Comparison of ENCODE assay signal across 8 cellular contexts in the genomic region with DNA sequence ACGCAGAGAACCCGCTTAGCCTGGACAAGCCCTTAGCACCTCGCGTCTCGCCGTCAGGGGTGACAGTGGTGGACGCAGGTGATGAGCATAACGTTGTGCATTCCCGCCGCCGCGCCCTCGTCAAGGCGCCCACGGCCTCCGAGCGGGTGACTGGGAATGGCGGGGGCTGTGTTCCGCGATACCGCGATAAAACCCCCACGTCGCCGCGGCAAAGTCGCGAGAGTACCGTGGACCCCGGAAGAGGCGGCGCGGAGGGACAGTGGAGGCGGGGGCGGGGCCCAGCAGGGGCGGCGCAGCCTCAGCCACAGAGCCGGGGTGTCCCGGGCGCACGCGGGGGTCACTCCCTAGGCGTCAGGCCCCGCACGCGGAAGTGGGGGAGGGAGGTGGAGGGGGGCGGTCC. TPM values are rescaled to one million over a fixed set of nuclear protein-coding genes. Genes with fewer than 3 reads are reported as not detected.
DNase-seq lines count a peak whose midpoint lies in the region; ATAC-seq lines count a peak whose summit lies in the region.

No MANE protein-coding gene starts in this region.

- DNase-seq in NCI-H774 (lab: John Stamatoyannopoulos, UW) (peak; percentile 0), left cardiac atrium (peak; percentile 66), superior temporal gyrus (ENCODE audit: extremely low spot score) (no peak), NCI-H1105 treated with DMSO at 0.1 percent for 48 hours (lab: John Stamatoyannopoulos, UW) (no peak), NCI-H526 treated with DMSO at 0.1 percent for 48 hours (lab: John Stamatoyannopoulos, UW) (no peak)
- DNase-seq in activated gamma-delta T cell treated with anti-CD3 and anti-CD28 coated beads, Interleukin-2, amount 50 U/mL, for 16 hours (ENCODE audit: low read depth): peak; percentile 28
- peak; percentile 51 for DNase-seq in stimulated activated CD4-positive, alpha-beta T cell treated with anti-CD3 and anti-CD28 coated beads, Interleukin-2, amount 100 ng/mL, for 4 hours (ENCODE audit: low read depth)

- peak; percentile 82 to 90 for ATAC-seq in left cardiac atrium
- ATAC-seq in GM21529 (IDR thresholded peaks at IDR 0.05; ENCODE audit: unreplicated experiment): no peak

- intact Hi-C loops in left cardiac atrium (cut with DNase I): no loop called here

RNA-seq across cellular contexts. Expression of a gene that starts 53.8 kb away (rescaled TPM):
- 1 to 10 TPM; 5.2 to 7.2 TPM for total RNA-seq in left cardiac atrium

RNA-seq across cellular contexts. Expression of a gene that starts 54.1 kb away (rescaled TPM):
- total RNA-seq in left cardiac atrium: not detected

Comparison
In these comparisons a context has a peak if more than half of its experiments do, and no peak if none do; other contexts are left out.
1. DNase-seq: peak in NCI-H774 (single experiment), activated gamma-delta T cell treated with anti-CD3 and anti-CD28 coated beads, Interleukin-2, amount 50 U/mL, for 16 hours (single experiment), left cardiac atrium (single experiment) and stimulated activated CD4-positive, alpha-beta T cell treated with anti-CD3 and anti-CD28 coated beads, Interleukin-2, amount 100 ng/mL, for 4 hours (single experiment); none in superior temporal gyrus (single experiment), NCI-H1105 treated with DMSO at 0.1 percent for 48 hours (single experiment) and NCI-H526 treated with DMSO at 0.1 percent for 48 hours (single experiment).